7 cellular contexts compared by ENCODE assay signal in genomic region chrX:4706961-4707360, GRCh38.
"Had no signal": no experiment of that assay in that cellular context is flagged by ENCODE, and none has a peak within 500 bp of the region (broad histone marks: within the 10 kb centered on the region; RNA-seq: fewer than 3 reads in every experiment).

No MANE protein-coding gene starts in this region.

- DNase-seq: IMR-90, KBM-7, KG1 had no signal

- H3K27ac ChIP-seq: HL-60, KMS-11 had no signal

- ATAC-seq: HepG2, K562 had no signal

- H3K4me3 ChIP-seq: K562 had no signal

- H3K4me2 ChIP-seq: KMS-11 had no signal

- H3K9ac ChIP-seq: KMS-11 had no signal
